8 cellular contexts compared by ENCODE assay signal in the genomic region with DNA sequence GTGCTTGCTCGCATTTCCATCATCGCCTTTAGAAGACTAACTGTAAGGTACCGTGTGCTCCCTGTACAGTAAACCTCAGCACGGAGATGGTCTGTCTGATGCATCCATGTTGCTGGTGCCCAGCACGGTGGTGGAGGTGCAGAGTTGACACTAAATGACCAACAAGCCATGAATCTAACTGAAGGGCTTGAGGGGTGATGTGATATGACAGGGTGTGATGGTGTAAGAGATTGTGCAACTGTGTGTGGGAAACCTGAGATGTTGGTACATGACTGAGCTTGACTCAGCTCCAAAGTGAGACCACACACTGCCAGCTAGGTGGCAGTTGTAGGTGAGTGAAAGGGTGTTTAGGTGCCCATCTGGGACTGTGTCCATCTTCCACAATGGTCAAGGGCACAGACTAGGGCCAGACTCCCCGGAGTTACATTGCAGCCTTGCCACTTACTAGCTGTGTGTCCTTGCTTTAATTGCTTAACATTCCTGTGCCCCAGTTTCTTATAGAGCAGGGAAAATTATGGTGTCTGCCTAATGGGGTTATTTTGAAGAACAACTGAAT. TPM values are rescaled to one million over a fixed set of nuclear protein-coding genes. Genes with fewer than 3 reads are reported as not detected.
DNase-seq lines count a peak whose midpoint lies in the region; ATAC-seq, FAIRE-seq and TF ChIP-seq lines count a peak whose summit lies in the region.

No MANE protein-coding gene starts in this region.

- H3F3A ChIP-seq in GM23338 (replicated peaks; ENCODE audit: low read depth) (peaks cover 29% of the 10 kb centered on the region), OCI-LY1 (ENCODE audit: insufficient read depth, low read length) (no peaks in the 10 kb centered on the region)

- DNase-seq in GM23338 (ENCODE audit: low spot score) (no peak), epithelial cell of proximal tubule (ENCODE audit: low read depth) (peak; percentile 80), sigmoid colon (peak; percentile 37), NAMALWA (ENCODE audit: low spot score) (no peak), G401 (ENCODE audit: low spot score) (no peak), GM12892 (ENCODE audit: insufficient read length) (no peak)

- H3K27me3 ChIP-seq in GM23338 (ENCODE audit: insufficient read depth) = no peaks in the 10 kb centered on the region
- H3K27me3 ChIP-seq in OCI-LY1 (ENCODE audit: insufficient read depth, low read length) = no peaks in the 10 kb centered on the region
- H3K27me3 ChIP-seq in sigmoid colon = no peaks in the 10 kb centered on the region

- H3K4me1 ChIP-seq in GM23338 (ENCODE audit: insufficient read depth) = peaks cover 33% of the 10 kb centered on the region
- H3K4me1 ChIP-seq in OCI-LY1 (ENCODE audit: insufficient read depth, low read length, severe bottlenecking) = peaks cover 88% of the 10 kb centered on the region
- peaks cover 0 to 29% (median 27%) of the 10 kb centered on the region in 4 donors for H3K4me1 ChIP-seq in sigmoid colon

- H3K4me3 ChIP-seq in GM23338 (no peak overlapping the region), OCI-LY1 (ENCODE audit: low read depth, low read length, poor library complexity, severe bottlenecking) (no peak overlapping the region), epithelial cell of proximal tubule (ENCODE audit: low read depth, low read length) (no peak overlapping the region), sigmoid colon (no peak overlapping the region)

- intact Hi-C loops in sigmoid colon (cut with DNase I) = no loop called here

- H3K9me2 ChIP-seq in GM23338 (ENCODE audit: insufficient read depth) (no peaks in the 10 kb centered on the region), OCI-LY1 (ENCODE audit: low read depth, low read length) (no peaks in the 10 kb centered on the region)

- in situ Hi-C loops in G401 (cut with HindIII; ENCODE audit: low sequenced_read_pairs) = no loop called here

- H3K27ac ChIP-seq in GM23338 (ENCODE audit: low read depth) (peak overlapping the region; percentile 72; the same call in 1 of the 2 replicates), OCI-LY1 (ENCODE audit: low read depth, low read length, poor library complexity, severe bottlenecking) (peak overlapping the region; percentile 97), sigmoid colon (no peak overlapping the region)

- H3K36me3 Mint-ChIP-seq in GM23338 (ENCODE audit: low read depth) = peaks cover 96% of the 10 kb centered on the region

- no peaks in the 10 kb centered on the region; the same call in 2 of the 3 replicates for H3K9me3 Mint-ChIP-seq in GM23338

- ATAC-seq in GM23338 = no peak
- ATAC-seq in HG03432 (IDR thresholded peaks at IDR 0.05; ENCODE audit: unreplicated experiment) = no peak

- no peak for TF ChIP-seq EP300 in sigmoid colon (IDR thresholded peaks at IDR 0.05)

- TF ChIP-seq CTCF in GM23338 (conservative IDR thresholded peaks at IDR 0.05; ENCODE audit: low read depth in 2 of 2) (no peak), OCI-LY1 (IDR thresholded peaks at IDR 0.05; ENCODE audit: low read length) (no peak), epithelial cell of proximal tubule (conservative IDR thresholded peaks at IDR 0.05; ENCODE audit: low read depth, low read length) (peak; percentile 33), sigmoid colon (IDR thresholded peaks at IDR 0.05) (no peak)

- no peak overlapping the region for H3K4me3 Mint-ChIP-seq in GM23338

- 94 to 95% methylated on average over 6 of the region's 6 CpGs for WGBS in sigmoid colon, 2 donors

- no peak overlapping the region for H3K27ac Mint-ChIP-seq in GM23338

- H3K9me3 ChIP-seq in OCI-LY1 (ENCODE audit: low read length) (no peaks in the 10 kb centered on the region), sigmoid colon (no peaks in the 10 kb centered on the region)

- no peak overlapping the region for H3K4me2 ChIP-seq in GM23338
- peak overlapping the region; percentile 22; the same call in 1 of the 2 replicates for H3K4me2 ChIP-seq in OCI-LY1 (ENCODE audit: low read length)

- no peak for FAIRE-seq in GM12892 (lab: Jason Lieb, UNC)

- no peak for TF ChIP-seq POLR2A in sigmoid colon (IDR thresholded peaks at IDR 0.05)
- TF ChIP-seq POLR2A in GM12892 (IDR thresholded peaks at IDR 0.05; ENCODE audit: low read depth, low read length) = no peak

- H3K4me1 Mint-ChIP-seq in GM23338 = peaks cover 68% of the 10 kb centered on the region

- H4K20me1 ChIP-seq in GM23338 (replicated peaks; ENCODE audit: insufficient read depth) (peaks cover 80% of the 10 kb centered on the region), OCI-LY1 (ENCODE audit: insufficient read depth, low read length) (no peaks in the 10 kb centered on the region)

- no peak overlapping the region for H2AFZ ChIP-seq in GM23338
- no peak overlapping the region for H2AFZ ChIP-seq in OCI-LY1 (ENCODE audit: low read length)

- no peak overlapping the region; the same call in 1 of the 2 replicates for H3K9ac ChIP-seq in OCI-LY1 (ENCODE audit: low read length)

- H3K79me2 ChIP-seq in GM23338 (replicated peaks; ENCODE audit: insufficient read depth) = peaks cover 97% of the 10 kb centered on the region
- H3K79me2 ChIP-seq in OCI-LY1 (ENCODE audit: insufficient read depth, low read length) = no peaks in the 10 kb centered on the region

- H3K36me3 ChIP-seq in GM23338 (ENCODE audit: insufficient read depth) (peaks cover 59% of the 10 kb centered on the region), OCI-LY1 (ENCODE audit: insufficient read depth, low read length) (peaks cover 82% of the 10 kb centered on the region), sigmoid colon (no peaks in the 10 kb centered on the region)

- peaks cover 19% of the 10 kb centered on the region for H3K27me3 Mint-ChIP-seq in GM23338 (ENCODE audit: insufficient read depth, low read depth, poor library complexity)

TF ChIP-seq in GM23338, 12 proteins besides CTCF, POLR2A, EP300 and RAD21:
- TF ChIP-seq ZNF114 (CRISPR knock-in tag; IDR thresholded peaks at IDR 0.05) (no peak), STAT1 (IDR thresholded peaks at IDR 0.05; ENCODE audit: unreplicated experiment) (no peak), EZH2 (IDR thresholded peaks at IDR 0.05; ENCODE audit: low read depth, unreplicated experiment) (no peak), EZH2phosphoT487 (IDR thresholded peaks at IDR 0.05; ENCODE audit: unreplicated experiment) (no peak), JUNB (IDR thresholded peaks at IDR 0.05; ENCODE audit: unreplicated experiment) (no peak)

RNA-seq across cellular contexts. Expression of a gene that starts 21.4 kb away (rescaled TPM):
- total RNA-seq in GM23338 (2014; rRNA removed; shearing (Covaris generic)) = 305 and 479 TPM in 2 replicates
- polyA plus RNA-seq in GM23338 (2016; fragmentation: Nextera tagmentation; extraction: Ambion mirVana) (63.9 and 66.1 TPM in 2 replicates), sigmoid colon (10 to 100 TPM in 1 of 3 donors, 1 to 10 TPM in 2; 4.2 to 44.9 (median 8.8) TPM)
- total RNA-seq in epithelial cell of proximal tubule (374 and 598 TPM in 2 replicates), sigmoid colon (10 to 100 TPM in 3 of 4 donors, 1 to 10 TPM in 1; 7.7 to 33.5 (median 15.3) TPM)
- 51.9 and 70.1 TPM in 2 replicates for total RNA-seq in G401 (2014; rRNA removed; shearing (Covaris generic))
- polyA plus RNA-seq in GM12892 (2012; ENCODE audit: missing spikeins) = 45.9 TPM

Comparison
In these comparisons a context has a peak if more than half of its experiments do, and no peak if none do; other contexts are left out.
1. DNase-seq: peak in epithelial cell of proximal tubule (single experiment) and sigmoid colon (single experiment); none in GM23338 (single experiment), NAMALWA (single experiment), G401 (single experiment) and GM12892 (single experiment).
2. H3K27ac ChIP-seq: peak in GM23338 (single experiment) and OCI-LY1 (single experiment); none in sigmoid colon (0 of 4).